In genomic region chr13:87798536-87798935, GRCh38 we compare ENCODE assay signal across 17 cellular contexts.
DNase-seq lines count a peak whose midpoint lies in the region; ATAC-seq and TF ChIP-seq lines count a peak whose summit lies in the region.
"Had no signal": no experiment of that assay in that cellular context is flagged by ENCODE, and none has a peak within 500 bp of the region (broad histone marks: within the 10 kb centered on the region; RNA-seq: fewer than 3 reads in every experiment).

No MANE protein-coding gene starts in this region.

- no peak overlapping the region for H2AFZ ChIP-seq in SK-N-SH (ENCODE audit: low read depth)
- H2AFZ ChIP-seq in OCI-LY3 (ENCODE audit: low read depth, low read length) = no peak overlapping the region
- H2AFZ ChIP-seq in PC-9 = no peak overlapping the region

- BruUV-seq in PC-9 (replicated peaks; lab: Mats Ljungman, UMichigan) = no TSS peak

- no peak for TF ChIP-seq EP300 in SK-N-SH (IDR thresholded peaks at IDR 0.05; ENCODE audit: borderline replicate concordance in 1 of 2, low read depth in 1 of 2, low read length in 1 of 2)

- no peaks in the 10 kb centered on the region for H3K36me3 ChIP-seq in SK-N-SH (replicated peaks in 1 of 2; ENCODE audit: control insufficient read depth in 1 of 2, insufficient read depth in 2 of 2, low read length in 1 of 2)
- no peaks in the 10 kb centered on the region for H3K36me3 ChIP-seq in OCI-LY3 (replicated peaks; ENCODE audit: low read depth, low read length)
- H3K36me3 ChIP-seq in PC-9 (ENCODE audit: low read depth) = no peaks in the 10 kb centered on the region
- H3K36me3 ChIP-seq: Peyer's patch had no signal

- H3K4me1 ChIP-seq in SK-N-SH (ENCODE audit: control insufficient read depth in 1 of 2, insufficient read depth in 2 of 2, low read depth in 1 of 2, low read length in 1 of 2) (no peaks in the 10 kb centered on the region), OCI-LY3 (ENCODE audit: low read length) (peaks cover 4% of the 10 kb centered on the region; the same call in 1 of the 2 replicates), PC-9 (replicated peaks; ENCODE audit: insufficient read depth) (no peaks in the 10 kb centered on the region)
- H3K4me1 ChIP-seq: Peyer's patch had no signal

- DNase-seq in SK-N-SH = peak; percentile 2
- DNase-seq in NCI-H446 (lab: John Stamatoyannopoulos, UW) = peak; percentile 14 to 64
- DNase-seq in GDM1 (lab: John Stamatoyannopoulos, UW) = no peak
- DNase-seq in PC-9 = no peak
- DNase-seq: DMS53, H9, IMR-90, Karpas-422, MM.1S, NCI-H1436, NCI-H2107, NCI-H510A treated with DMSO at 0.1 percent for 48 hours, Peyer's patch, Right ventricle myocardium superior had no signal

- H4K20me1 ChIP-seq in SK-N-SH (ENCODE audit: insufficient read depth) = no peaks in the 10 kb centered on the region
- H4K20me1 ChIP-seq in OCI-LY3 (ENCODE audit: insufficient read depth, low read length) = no peaks in the 10 kb centered on the region
- no peaks in the 10 kb centered on the region for H4K20me1 ChIP-seq in PC-9 (ENCODE audit: insufficient read depth)

- TF ChIP-seq CTCF in SK-N-SH (IDR thresholded peaks at IDR 0.05) (no peak), OCI-LY3 (IDR thresholded peaks at IDR 0.05; ENCODE audit: low read depth, low read length) (no peak), PC-9 (conservative IDR thresholded peaks at IDR 0.05) (no peak)

- H3K79me2 ChIP-seq in SK-N-SH (ENCODE audit: insufficient read depth) (no peaks in the 10 kb centered on the region), OCI-LY3 (ENCODE audit: low read length) (no peaks in the 10 kb centered on the region), PC-9 (ENCODE audit: low read depth) (no peaks in the 10 kb centered on the region)

- intact Hi-C loops in PC-9 (cut with micrococcal nuclease; ENCODE audit: unreplicated experiment) = no loop called here

- no peak for TF ChIP-seq RAD21 in SK-N-SH (IDR thresholded peaks at IDR 0.05; ENCODE audit: low read length)

- no peak overlapping the region for H3K4me3 ChIP-seq in SK-N-SH (ENCODE audit: low read depth in 2 of 2, low read length in 1 of 2)
- no peak overlapping the region for H3K4me3 ChIP-seq in OCI-LY3 (ENCODE audit: low read length)
- no peak overlapping the region for H3K4me3 ChIP-seq in PC-9
- H3K4me3 ChIP-seq: Peyer's patch had no signal

- H3K9me3 ChIP-seq in SK-N-SH (no peaks in the 10 kb centered on the region), OCI-LY3 (ENCODE audit: insufficient read depth, low read length) (no peaks in the 10 kb centered on the region), PC-9 (ENCODE audit: insufficient read depth, low read depth) (no peaks in the 10 kb centered on the region)
- H3K9me3 ChIP-seq: Peyer's patch had no signal

- ATAC-seq in SK-N-SH treated with all-trans-retinoic acid at 6 μM for 48 hours (no peak), HG03521 (IDR thresholded peaks at IDR 0.05; ENCODE audit: unreplicated experiment) (no peak)

- CTCF ChIA-PET in SK-N-SH (lab: Yijun Ruan, JAX) = no interaction called here
- CTCF ChIA-PET in PC-9 (lab: Charles Lee) = no interaction called here

- H3K27me3 ChIP-seq in SK-N-SH (ENCODE audit: insufficient read depth) (no peaks in the 10 kb centered on the region), OCI-LY3 (ENCODE audit: low read depth, low read length) (no peaks in the 10 kb centered on the region), PC-9 (ENCODE audit: insufficient read depth, low read depth) (no peaks in the 10 kb centered on the region)
- H3K27me3 ChIP-seq: Peyer's patch had no signal

- H3F3A ChIP-seq in SK-N-SH (replicated peaks; ENCODE audit: insufficient read depth) (no peaks in the 10 kb centered on the region), PC-9 (ENCODE audit: insufficient read depth, low read depth) (no peaks in the 10 kb centered on the region)

- H3K4me2 ChIP-seq in SK-N-SH = no peak overlapping the region
- peak overlapping the region; percentile 30; the same call in 1 of the 2 replicates for H3K4me2 ChIP-seq in OCI-LY3 (ENCODE audit: low read length)
- H3K4me2 ChIP-seq in PC-9 = no peak overlapping the region

- H3K27ac ChIP-seq in SK-N-SH (ENCODE audit: low read depth in 2 of 2, low read length in 1 of 2) (no peak overlapping the region), OCI-LY3 (ENCODE audit: low read length) (no peak overlapping the region), PC-9 (no peak overlapping the region)
- H3K27ac ChIP-seq: Peyer's patch had no signal

- WGBS in SK-N-SH (ENCODE audit: low lambda C conversion rate) = 21% methylated on average over 2 of the region's 2 CpGs

- POLR2A ChIA-PET in SK-N-SH (lab: Yijun Ruan, JAX) = no interaction called here
- POLR2A ChIA-PET in PC-9 (lab: Charles Lee; ENCODE audit: unreplicated experiment) = no interaction called here

- H3K9me2 ChIP-seq in SK-N-SH (no peaks in the 10 kb centered on the region; the same call in 1 of the 2 replicates), PC-9 (ENCODE audit: insufficient read depth) (no peaks in the 10 kb centered on the region)

- H3K9ac ChIP-seq in SK-N-SH = no peak overlapping the region
- no peak overlapping the region for H3K9ac ChIP-seq in OCI-LY3 (ENCODE audit: low read length)

TF ChIP-seq in SK-N-SH, 30 proteins besides CTCF, POLR2A, EP300 and RAD21:
- TF ChIP-seq SIN3A (IDR thresholded peaks at IDR 0.05; ENCODE audit: borderline replicate concordance, low read depth, low read length) = no peak
- TF ChIP-seq PBX3 (IDR thresholded peaks at IDR 0.05) = no peak
- TF ChIP-seq FOXM1 (IDR thresholded peaks at IDR 0.05; ENCODE audit: low read depth) = no peak
- TF ChIP-seq MXI1 (IDR thresholded peaks at IDR 0.05; ENCODE audit: low read depth, low read length) = no peak
- no peak for TF ChIP-seq TAF1 (IDR thresholded peaks at IDR 0.05; ENCODE audit: borderline replicate concordance, low read depth, low read length)
- no peak for TF ChIP-seq EZH2phosphoT487 (IDR thresholded peaks at IDR 0.05; ENCODE audit: borderline replicate concordance, low read depth)

TF ChIP-seq in SK-N-SH treated with all-trans-retinoic acid at 6 μM for 48 hours, 23 proteins besides CTCF, POLR2A, EP300 and RAD21 (continues in another document):
- TF ChIP-seq ISL1 (CRISPR knock-in tag; IDR thresholded peaks at IDR 0.05) = no peak
- no peak for TF ChIP-seq TCF4 (CRISPR knock-in tag; IDR thresholded peaks at IDR 0.05; ENCODE audit: borderline replicate concordance)
- no peak for TF ChIP-seq GLIS3 (CRISPR knock-in tag; IDR thresholded peaks at IDR 0.05)
- no peak for TF ChIP-seq PPARA (CRISPR knock-in tag; IDR thresholded peaks at IDR 0.05; ENCODE audit: borderline replicate concordance)
- no peak for TF ChIP-seq PATZ1 (CRISPR knock-in tag; IDR thresholded peaks at IDR 0.05; ENCODE audit: borderline replicate concordance)
- TF ChIP-seq CREB5 (CRISPR knock-in tag; IDR thresholded peaks at IDR 0.05; ENCODE audit: low read depth) = no peak
- no peak for TF ChIP-seq ZNF565 (CRISPR knock-in tag; conservative IDR thresholded peaks at IDR 0.05; ENCODE audit: low read depth)
- no peak for TF ChIP-seq ZNF8 (CRISPR knock-in tag; IDR thresholded peaks at IDR 0.05)
- TF ChIP-seq ZFP30 (CRISPR knock-in tag; IDR thresholded peaks at IDR 0.05) = no peak
- no peak for TF ChIP-seq TSHZ2 (CRISPR knock-in tag; IDR thresholded peaks at IDR 0.05)
- TF ChIP-seq ZFP3 (CRISPR knock-in tag; IDR thresholded peaks at IDR 0.05) = no peak
- no peak for TF ChIP-seq RARB (CRISPR knock-in tag; IDR thresholded peaks at IDR 0.05)

Comparison
In these comparisons a context has a peak if more than half of its experiments do, and no peak if none do; other contexts are left out.
1. DNase-seq: peak in SK-N-SH (single experiment) and NCI-H446 (2 of 2); none in GDM1 (single experiment) and PC-9 (0 of 2).